ENCODE assay signal across 8 cellular contexts in genomic region chr17:75109407-75110236, GRCh38. TPM values are rescaled to one million over a fixed set of nuclear protein-coding genes. Genes with fewer than 3 reads are reported as not detected.
A peak's percentile ranks its signal among the peaks of the same experiment; 100 is the strongest.
DNase-seq lines count a peak whose midpoint lies in the region; ATAC-seq and TF ChIP-seq lines count a peak whose summit lies in the region.

ARMC7 (plus strand) TSS chr17:75109969; CDS start chr17:75110289, 320 bp downstream.

- peak within 1 kb of the TSS; percentile 74 for H3K4me3 ChIP-seq in kidney epithelial cell (ENCODE audit: low read depth, low read length)

- in situ Hi-C loops in ACHN (cut with HindIII; ENCODE audit: low pct_ligation_motif_present, low pct_unique_long_range_greater_than_20kb, low sequenced_read_pairs), result no loop called here

- peaks cover 1% of the 10 kb centered on the region for H3K36me3 ChIP-seq in kidney epithelial cell (ENCODE audit: control insufficient read depth, insufficient read depth, low read length)

- TF ChIP-seq CTCF in kidney epithelial cell (IDR thresholded peaks at IDR 0.05; ENCODE audit: insufficient read depth, low read length, poor library complexity, severe bottlenecking), result no peak

- H3K27me3 ChIP-seq in kidney epithelial cell (ENCODE audit: control insufficient read depth, insufficient read depth, low read length), result no peaks in the 10 kb centered on the region

- ATAC-seq in GM18907 (IDR thresholded peaks at IDR 0.05; ENCODE audit: unreplicated experiment) (peak; percentile 55), HG03175 (IDR thresholded peaks at IDR 0.05; ENCODE audit: unreplicated experiment) (peak; percentile 66)

- peak; percentile 89 for DNase-seq in ACHN
- peak; percentile 80 for DNase-seq in NCI-H2227 treated with DMSO at 0.1 percent for 48 hours (lab: John Stamatoyannopoulos, UW)
- DNase-seq in activated CD4-positive, CD25-positive, alpha-beta regulatory T cell (lab: John Stamatoyannopoulos, UW), result peak; percentile 76 to 84 (median 82)
- DNase-seq in central memory CD4-positive, alpha-beta T cell, result peak; percentile 86
- no peak for DNase-seq in kidney epithelial cell (ENCODE audit: low read depth)
- peak; percentile 96 for DNase-seq in stimulated activated CD4-positive, alpha-beta T cell treated with anti-CD3 and anti-CD28 coated beads, Interleukin-15, amount 100 ng/mL, for 24 hours

RNA-seq across cellular contexts. Expression of gene ARMC7, which starts in this region (rescaled TPM):
- total RNA-seq in kidney epithelial cell, result 7.9 and 8.0 TPM in 2 replicates
